8 cellular contexts compared by ENCODE assay signal in genomic region chr17:7932483-7932891, GRCh38. TPM values are rescaled to one million over a fixed set of nuclear protein-coding genes. Genes with fewer than 3 reads are reported as not detected.
DNase-seq lines count a peak whose midpoint lies in the region; ATAC-seq and TF ChIP-seq lines count a peak whose summit lies in the region.

No MANE protein-coding gene starts in this region.

- ATAC-seq in HCT116 (peak; percentile 52), left lung (peak; percentile 51), GM19395 (IDR thresholded peaks at IDR 0.05; ENCODE audit: unreplicated experiment) (no peak)

- H3K4me1 ChIP-seq in DOHH2 (ENCODE audit: control insufficient read depth, low read length), result peaks cover 27% of the 10 kb centered on the region
- H3K4me1 ChIP-seq in HCT116 (ENCODE audit: control insufficient read depth in 1 of 2, insufficient read depth in 2 of 2, low read length in 2 of 2), result peaks cover 12 to 25% of the 10 kb centered on the region in 2 experiments; a peak in 3 of 4 replicates
- H3K4me1 ChIP-seq in left lung, result peaks cover 13 to 42% of the 10 kb centered on the region in 2 donors
- H3K4me1 ChIP-seq in stomach, result peaks cover 11 to 50% (median 42%) of the 10 kb centered on the region in 4 donors

- no peaks in the 10 kb centered on the region for H3K9me3 ChIP-seq in DOHH2 (ENCODE audit: control insufficient read depth, insufficient read depth, low read length)
- H3K9me3 ChIP-seq in HCT116 (ENCODE audit: control insufficient read depth in 1 of 2, insufficient read depth in 1 of 2, low read depth in 1 of 2, low read length in 2 of 2), result no peaks in the 10 kb centered on the region
- no peaks in the 10 kb centered on the region for H3K9me3 ChIP-seq in left lung
- no peaks in the 10 kb centered on the region for H3K9me3 ChIP-seq in stomach

- peaks cover 49% of the 10 kb centered on the region for H3K79me2 ChIP-seq in DOHH2 (ENCODE audit: control insufficient read depth, low read length)
- peaks cover 40% of the 10 kb centered on the region for H3K79me2 ChIP-seq in HCT116 (ENCODE audit: insufficient read depth, low read length)

- no peaks in the 10 kb centered on the region for H3F3A ChIP-seq in DOHH2 (ENCODE audit: control insufficient read depth, insufficient read depth)

- WGBS in stomach, 5 donors, result 0 to 1% (median 0%) methylated on average over 17 of the region's 17 CpGs

- no peak for TF ChIP-seq EP300 in stomach (IDR thresholded peaks at IDR 0.05)

- RAD21 ChIA-PET in HCT116 (lab: Charles Lee; ENCODE audit: low non-redundant PET in 1 of 2, low total read pairs in 2 of 2, uncharacterized antibody in 2 of 2, unreplicated experiment in 2 of 2), result interaction anchor here in 1 of 2 experiments (1.5 kb wide), 1 partner anchor 109 kb away, joined by 3 read pairs; no protein-coding TSS in a partner anchor

- TSS peak; percentile 79 for BruUV-seq in HCT116 (replicated peaks; lab: Mats Ljungman, UMichigan)

- H2AFZ ChIP-seq in HCT116 (ENCODE audit: low read depth, low read length, poor library complexity, severe bottlenecking), result peak overlapping the region; percentile 42

- no peak for TF ChIP-seq RAD21 in HCT116 (IDR thresholded peaks at IDR 0.05; ENCODE audit: low read depth)

- peak overlapping the region; percentile 62 for H3K27ac ChIP-seq in DOHH2 (ENCODE audit: low read depth, low read length)
- H3K27ac ChIP-seq in HCT116 (ENCODE audit: low read depth, low read length), result peak overlapping the region; percentile 76
- peak overlapping the region; percentile 66 for H3K27ac ChIP-seq in cingulate gyrus (ENCODE audit: low read depth, low read length)
- H3K27ac ChIP-seq in left lung, result peak overlapping the region; percentile 65 to 91
- peak overlapping the region; percentile 39 to 88 (median 86) for H3K27ac ChIP-seq in stomach

- H3K4me2 ChIP-seq in DOHH2 (ENCODE audit: low read length) (peak overlapping the region; percentile 72), HCT116 (ENCODE audit: low read length) (peak overlapping the region; percentile 82)

- H4K20me1 ChIP-seq in DOHH2 (ENCODE audit: control insufficient read depth, insufficient read depth, low read depth, low read length), result no peaks in the 10 kb centered on the region
- H4K20me1 ChIP-seq in HCT116 (ENCODE audit: insufficient read depth), result no peaks in the 10 kb centered on the region

- no peaks in the 10 kb centered on the region for H3K27me3 ChIP-seq in DOHH2 (ENCODE audit: control insufficient read depth, low read length)
- no peaks in the 10 kb centered on the region for H3K27me3 ChIP-seq in HCT116 (ENCODE audit: insufficient read depth, low read length)
- no peaks in the 10 kb centered on the region for H3K27me3 ChIP-seq in left lung
- peaks cover 0 to 5% (median 0%) of the 10 kb centered on the region in 3 donors for H3K27me3 ChIP-seq in stomach

- peak overlapping the region; percentile 81 for H3K9ac ChIP-seq in HCT116 (ENCODE audit: low read length)

- no peak for TF ChIP-seq CTCF in DOHH2 (IDR thresholded peaks at IDR 0.05; ENCODE audit: low read depth, low read length, poor library complexity, severe bottlenecking)
- no peak for TF ChIP-seq CTCF in HCT116 (IDR thresholded peaks at IDR 0.05 in 2 of 3, conservative IDR thresholded peaks at IDR 0.05 in 1 of 3; ENCODE audit: borderline replicate concordance in 1 of 3, insufficient read depth in 1 of 3, low read depth in 2 of 3, low read length in 2 of 3)
- TF ChIP-seq CTCF in left lung (IDR thresholded peaks at IDR 0.05), result no peak
- TF ChIP-seq CTCF in stomach (IDR thresholded peaks at IDR 0.05), result no peak

- TF ChIP-seq POLR2A in HCT116 (IDR thresholded peaks at IDR 0.05; ENCODE audit: borderline replicate concordance, extremely low read depth, insufficient read depth, insufficient read length) (no peak), stomach (IDR thresholded peaks at IDR 0.05) (no peak)

- H3K4me3 ChIP-seq in DOHH2 (ENCODE audit: low read length) (peak overlapping the region; percentile 96), HCT116 (replicated peaks in 1 of 2; ENCODE audit: low read depth in 1 of 2, low read length in 2 of 2) (peak overlapping the region; percentile 91 to 98), left lung (peak overlapping the region; percentile 77 to 79), stomach (peak overlapping the region; percentile 62 to 84 (median 72))

- DNase-seq in HCT116 (ENCODE audit: low read depth, low spot score) (no peak), RKO (ENCODE audit: low spot score) (peak; percentile 64), left lung (peak in 1 of 2 donors; percentile 45), stomach (no peak), HuH-7 (ENCODE audit: low spot score) (no peak)

- H3K9me2 ChIP-seq in DOHH2 (replicated peaks; ENCODE audit: control insufficient read depth, low read length) (no peaks in the 10 kb centered on the region), HCT116 (ENCODE audit: insufficient read depth) (no peaks in the 10 kb centered on the region)

- H3K36me3 ChIP-seq in DOHH2 (ENCODE audit: control insufficient read depth, low read length) (peaks cover 41% of the 10 kb centered on the region), HCT116 (ENCODE audit: control insufficient read depth in 1 of 2, insufficient read depth in 2 of 2, low read length in 2 of 2) (peaks cover 15 to 19% of the 10 kb centered on the region in 2 experiments; a peak in 2 of 4 replicates), left lung (peaks cover 0 to 44% of the 10 kb centered on the region in 2 donors), stomach (peaks cover 7 to 58% (median 31%) of the 10 kb centered on the region in 4 donors)

- CTCF ChIA-PET in HCT116 (lab: Charles Lee), result interaction anchor here (0.8 to 1.4 kb wide), 12 partner anchors 19 to 125 kb away, joined by 3 to 6 read pairs (median 4); no protein-coding TSS in a partner anchor

- POLR2A ChIA-PET in HCT116 (lab: Charles Lee), result interaction anchor here (0.5 to 1.5 kb wide), 7 partner anchors 10 to 241 kb away, joined by 3 read pairs; partner anchors contain the start of gene NAA38

- intact Hi-C loops in HCT116 (cut with micrococcal nuclease) (no loop called here), left lung (cut with DNase I) (no loop called here), stomach (cut with DNase I; ENCODE audit: low total_unique reads) (no loop called here)

TF ChIP-seq in HCT116, 20 proteins besides CTCF, POLR2A, EP300 and RAD21 (continues in another document):
- no peak for TF ChIP-seq YY1 (IDR thresholded peaks at IDR 0.05; ENCODE audit: extremely low read depth, insufficient replicate concordance, low read depth, low read length)
- TF ChIP-seq TCF7L2 (IDR thresholded peaks at IDR 0.05; ENCODE audit: borderline replicate concordance, extremely low read depth, insufficient read depth, insufficient read length), result no peak
- TF ChIP-seq, protein P1, sequence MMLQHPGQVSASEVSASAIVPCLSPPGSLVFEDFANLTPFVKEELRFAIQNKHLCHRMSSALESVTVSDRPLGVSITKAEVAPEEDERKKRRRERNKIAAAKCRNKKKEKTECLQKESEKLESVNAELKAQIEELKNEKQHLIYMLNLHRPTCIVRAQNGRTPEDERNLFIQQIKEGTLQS (IDR thresholded peaks at IDR 0.05), result no peak
- no peak for TF ChIP-seq SRF (IDR thresholded peaks at IDR 0.05; ENCODE audit: low read depth)
- TF ChIP-seq, protein P2, sequence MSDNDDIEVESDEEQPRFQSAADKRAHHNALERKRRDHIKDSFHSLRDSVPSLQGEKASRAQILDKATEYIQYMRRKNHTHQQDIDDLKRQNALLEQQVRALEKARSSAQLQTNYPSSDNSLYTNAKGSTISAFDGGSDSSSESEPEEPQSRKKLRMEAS (IDR thresholded peaks at IDR 0.05), result no peak
- TF ChIP-seq ZFX (IDR thresholded peaks at IDR 0.05), result no peak
- TF ChIP-seq EZH2 (IDR thresholded peaks at IDR 0.05), result no peak
- TF ChIP-seq FOSL1 (IDR thresholded peaks at IDR 0.05; ENCODE audit: low read depth), result no peak
- no peak for TF ChIP-seq ZBTB33 (IDR thresholded peaks at IDR 0.05; ENCODE audit: extremely low read depth, insufficient replicate concordance, low read length)
- no peak for TF ChIP-seq SP1 (IDR thresholded peaks at IDR 0.05; ENCODE audit: low read depth)
- TF ChIP-seq EGR1 (IDR thresholded peaks at IDR 0.05; ENCODE audit: low read depth), result no peak
- no peak for TF ChIP-seq SIN3A (IDR thresholded peaks at IDR 0.05; ENCODE audit: low read depth)

RNA-seq across cellular contexts. Expression of gene CNTROB, which starts 0.5 kb away (rescaled TPM):
- 54.6 TPM for total RNA-seq in HCT116 (2021; ENCODE audit: unreplicated experiment)
- 56.4 and 62.3 TPM in 2 replicates for polyA plus RNA-seq in HCT116 (2012)
- total RNA-seq in left lung, result 10 to 100 TPM; 38.2 to 50.1 TPM
- 100 to 1,000 TPM in 1 of 5 donors, 10 to 100 TPM in 4; 12.9 to 146 (median 29.5) TPM for total RNA-seq in stomach
- polyA plus RNA-seq in stomach, result 10 to 100 TPM; 15.3 to 24.2 (median 20.0) TPM

RNA-seq across cellular contexts. Expression of gene TRAPPC1, which starts 0.7 kb away (rescaled TPM):
- 123 TPM for total RNA-seq in HCT116 (2021; ENCODE audit: unreplicated experiment)
- 187 TPM in 2 replicates for polyA plus RNA-seq in HCT116 (2012)
- total RNA-seq in left lung, result 100 to 1,000 TPM; 141 to 181 TPM
- 10 to 100 TPM; 20.2 to 90.7 (median 43.2) TPM for total RNA-seq in stomach
- polyA plus RNA-seq in stomach, result 100 to 1,000 TPM; 111 to 148 (median 116) TPM

RNA-seq across cellular contexts. Expression of gene KCNAB3, which starts 2.8 kb away (rescaled TPM):
- total RNA-seq in HCT116 (2021; ENCODE audit: unreplicated experiment), result 7.1 TPM
- polyA plus RNA-seq in HCT116 (2012), result 1.5 and 2.6 TPM in 2 replicates
- total RNA-seq in left lung, result 1 to 10 TPM; 2.5 to 3.5 TPM
- 1 to 10 TPM in 3 of 5 donors, under 1 TPM in 1, not detected in 1; 0.37 to 7.8 (median 4.9) TPM for total RNA-seq in stomach
- polyA plus RNA-seq in stomach, result 1 to 10 TPM in 1 of 3 donors, under 1 TPM in 2; 0.31 to 2.9 (median 0.87) TPM

RNA-seq across cellular contexts. Expression of gene RNF227, which starts 16.4 kb away (rescaled TPM):
- total RNA-seq in HCT116 (2021; ENCODE audit: unreplicated experiment) (0.74 TPM), left lung (1 to 10 TPM; 4.5 to 5.1 TPM), stomach (1 to 10 TPM in 4 of 5 donors, not detected in 1; 1.0 to 9.3 (median 6.0) TPM)
- polyA plus RNA-seq in HCT116 (2012), result 0.29 and 1.2 TPM in 2 replicates
- 1 to 10 TPM; 1.1 to 3.4 (median 1.2) TPM for polyA plus RNA-seq in stomach

RNA-seq across cellular contexts. Expression of gene CHD3, which starts 43.9 kb away (rescaled TPM):
- 54.8 TPM for total RNA-seq in HCT116 (2021; ENCODE audit: unreplicated experiment)
- polyA plus RNA-seq in HCT116 (2012), result 54.9 and 63.8 TPM in 2 replicates
- 100 to 1,000 TPM in 1 of 2 donors, 10 to 100 TPM in 1; 95.3 to 118 TPM for total RNA-seq in left lung
- total RNA-seq in stomach, result 100 to 1,000 TPM in 1 of 5 donors, 10 to 100 TPM in 4; 43.0 to 190 (median 60.7) TPM
- polyA plus RNA-seq in stomach, result 10 to 100 TPM; 51.9 to 97.3 (median 69.1) TPM
